Comparison of ENCODE assay signal across 15 cellular contexts in genomic region chr1:107926436-107927080, GRCh38. TPM values are rescaled to one million over a fixed set of nuclear protein-coding genes. Genes with fewer than 3 reads are reported as not detected.
A peak's percentile ranks its signal among the peaks of the same experiment; 100 is the strongest.
DNase-seq lines count a peak whose midpoint lies in the region; ATAC-seq and TF ChIP-seq lines count a peak whose summit lies in the region.
"Had no signal": no experiment of that assay in that cellular context is flagged by ENCODE, and none has a peak within 500 bp of the region (broad histone marks: within the 10 kb centered on the region; RNA-seq: fewer than 3 reads in every experiment).

No MANE protein-coding gene starts in this region.

- POLR2A ChIA-PET in Caco-2 (lab: Charles Lee): no interaction called here

- peaks cover 0 to 4% (median 0%) of the 10 kb centered on the region in 3 experiments; a peak in 3 of 7 replicates for H3K36me3 Mint-ChIP-seq in H9 (ENCODE audit: insufficient read depth in 1 of 3, low read depth in 3 of 3)
- H3K36me3 Mint-ChIP-seq in Caco-2 (ENCODE audit: insufficient read depth, unreplicated experiment): no peaks in the 10 kb centered on the region
- no peaks in the 10 kb centered on the region for H3K36me3 Mint-ChIP-seq in activated CD8-positive, alpha-beta memory T cell treated with anti-CD3 and anti-CD28 coated beads, Interleukin-2, amount 10 ng/mL, durations not matched to agents 7 days and 5 days
- H3K36me3 Mint-ChIP-seq: neural progenitor cell had no signal

- H3K36me3 ChIP-seq in Caco-2 (ENCODE audit: control insufficient read depth, insufficient read depth, low read length): no peaks in the 10 kb centered on the region
- H3K36me3 ChIP-seq: neural progenitor cell, thoracic aorta had no signal

- no peak overlapping the region for H2AFZ ChIP-seq in H9 (ENCODE audit: low read length)
- H2AFZ ChIP-seq: neural progenitor cell had no signal

- H3K4me1 Mint-ChIP-seq in H9 (peaks cover 0 to 5% of the 10 kb centered on the region in 2 experiments; a peak in 2 of 4 replicates), Caco-2 (ENCODE audit: low read depth, unreplicated experiment) (no peaks in the 10 kb centered on the region)
- peaks cover 2% of the 10 kb centered on the region for H3K4me1 Mint-ChIP-seq in activated CD8-positive, alpha-beta memory T cell treated with anti-CD3 and anti-CD28 coated beads, Interleukin-2, amount 10 ng/mL, durations not matched to agents 7 days and 5 days
- H3K4me1 Mint-ChIP-seq: neural progenitor cell had no signal

- H3K27me3 ChIP-seq in H9 (ENCODE audit: insufficient read depth, low read length): no peaks in the 10 kb centered on the region
- H3K27me3 ChIP-seq in Caco-2 (replicated peaks; ENCODE audit: control insufficient read depth, insufficient read depth, low read length): no peaks in the 10 kb centered on the region
- H3K27me3 ChIP-seq: neural progenitor cell had no signal

- no peak overlapping the region for H3K27ac ChIP-seq in H9 (ENCODE audit: insufficient read length, low read depth, low read length)
- H3K27ac ChIP-seq: neural progenitor cell, thoracic aorta had no signal

- H3T11ph ChIP-seq in H9 (ENCODE audit: low read length): no peak overlapping the region

- H3K14ac ChIP-seq in H9 (ENCODE audit: insufficient read depth, low read length): no peak overlapping the region; the same call in 1 of the 2 replicates

- no peak overlapping the region for H3K4ac ChIP-seq in H9 (ENCODE audit: low read depth, low read length)

- no peak overlapping the region for H2AK5ac ChIP-seq in H9 (ENCODE audit: insufficient read length, low read length)

- H2BK120ac ChIP-seq in H9 (ENCODE audit: low read depth, low read length, poor library complexity, severe bottlenecking): no peak overlapping the region

- H3K79me1 ChIP-seq in H9 (ENCODE audit: insufficient read depth, low read depth, low read length, poor library complexity, severe bottlenecking): peaks cover 4% of the 10 kb centered on the region

- H3K4me3 ChIP-seq in Caco-2 (ENCODE audit: low read depth, low read length): no peak overlapping the region
- H3K4me3 ChIP-seq: neural progenitor cell, thoracic aorta had no signal

- H3K27me3 Mint-ChIP-seq in H9 (ENCODE audit: low read depth) (no peaks in the 10 kb centered on the region), Caco-2 (ENCODE audit: insufficient read depth, unreplicated experiment) (peaks cover 5% of the 10 kb centered on the region)
- no peaks in the 10 kb centered on the region for H3K27me3 Mint-ChIP-seq in activated CD8-positive, alpha-beta memory T cell treated with anti-CD3 and anti-CD28 coated beads, Interleukin-2, amount 10 ng/mL, durations not matched to agents 7 days and 5 days
- H3K27me3 Mint-ChIP-seq: T-helper 17 cell had no signal

- H3K23me2 ChIP-seq in H9 (ENCODE audit: insufficient read length, low read depth, low read length, poor library complexity, severe bottlenecking): no peaks in the 10 kb centered on the region

- H2BK20ac ChIP-seq in H9 (ENCODE audit: low read depth, low read length, poor library complexity, severe bottlenecking): no peak overlapping the region

- H4K91ac ChIP-seq in H9 (ENCODE audit: insufficient read length, low read depth, low read length): peak overlapping the region; percentile 84

- no peak overlapping the region for H2BK15ac ChIP-seq in H9 (ENCODE audit: low read depth, low read length)

- TF ChIP-seq CTCF in H9 (conservative IDR thresholded peaks at IDR 0.05) (no peak), Caco-2 (IDR thresholded peaks at IDR 0.05; ENCODE audit: insufficient read depth in 1 of 2, low read depth in 1 of 2, low read length in 1 of 2, severe bottlenecking in 1 of 2, unreplicated experiment in 1 of 2) (no peak)

- H4K8ac ChIP-seq in H9 (replicated peaks; ENCODE audit: insufficient read length, low read depth, low read length): no peak overlapping the region

- intact Hi-C loops in Caco-2 (cut with micrococcal nuclease; ENCODE audit: unreplicated experiment): no loop called here

- no peak overlapping the region for H2BK12ac ChIP-seq in H9 (ENCODE audit: insufficient read length, low read depth, low read length)

- H4K20me1 ChIP-seq in H9 (ENCODE audit: control insufficient read depth, insufficient read depth, insufficient read length): no peaks in the 10 kb centered on the region

- peak overlapping the region; percentile 34 for H3K18ac ChIP-seq in H9 (ENCODE audit: insufficient read length, low read depth, low read length)

- H2BK5ac ChIP-seq in H9 (ENCODE audit: insufficient read length, low read length): no peak overlapping the region

- H3K27ac Mint-ChIP-seq in H9 (0 out of 7 replicates have a peak overlapping the region, but pooled peaks of 1 of the 3 experiments have one; percentile 11), Caco-2 (ENCODE audit: unreplicated experiment) (no peak overlapping the region)
- no peak overlapping the region for H3K27ac Mint-ChIP-seq in activated CD8-positive, alpha-beta memory T cell treated with anti-CD3 and anti-CD28 coated beads, Interleukin-2, amount 10 ng/mL, durations not matched to agents 7 days and 5 days
- H3K27ac Mint-ChIP-seq: neural progenitor cell, T-helper 17 cell had no signal

- no peak overlapping the region for H3K4me2 ChIP-seq in H9 (ENCODE audit: insufficient read depth, insufficient read length, low read length)
- H3K4me2 ChIP-seq: neural progenitor cell had no signal

- no peak overlapping the region for H3K9ac ChIP-seq in H9 (ENCODE audit: extremely low read depth, insufficient read length, low read length)
- H3K9ac ChIP-seq: neural progenitor cell had no signal

- DNase-seq in DMS 273 (lab: John Stamatoyannopoulos, UW; ENCODE audit: unreplicated experiment): peak; percentile 82
- DNase-seq in H9: no peak
- peak; percentile 52 for DNase-seq in RPMI8226
- DNase-seq in iris pigment epithelial cell (ENCODE audit: low read depth): peak; percentile 5
- DNase-seq in Caco-2: no peak
- DNase-seq in activated CD8-positive, alpha-beta memory T cell treated with anti-CD3 and anti-CD28 coated beads, Interleukin-2, amount 10 ng/mL, durations not matched to agents 7 days and 5 days: no peak
- DNase-seq: activated CD4-positive, alpha-beta T cell treated with anti-CD3 and anti-CD28 coated beads, Interleukin-2, amount 50 U/mL, for 48 hours; activated effector memory CD4-positive, alpha-beta T cell treated with anti-CD3 and anti-CD28 coated beads, Interleukin-2, amount 50 U/mL, for 16 hours; central memory CD4-positive, alpha-beta T cell; small intestine; T-helper 17 cell had no signal

- H3K79me2 ChIP-seq in H9 (ENCODE audit: insufficient read depth, low read length): no peaks in the 10 kb centered on the region; the same call in 1 of the 2 replicates

- CTCF ChIA-PET in Caco-2 (lab: Charles Lee): no interaction called here
- CTCF ChIA-PET in activated CD8-positive, alpha-beta memory T cell treated with anti-CD3 and anti-CD28 coated beads, Interleukin-2, amount 10 ng/mL, durations not matched to agents 7 days and 5 days (lab: Charles Lee): no interaction called here

- no peak overlapping the region; a peak in 1 of 5 replicates for H3K4me3 Mint-ChIP-seq in H9
- no peak overlapping the region for H3K4me3 Mint-ChIP-seq in Caco-2 (ENCODE audit: unreplicated experiment)
- H3K4me3 Mint-ChIP-seq in activated CD8-positive, alpha-beta memory T cell treated with anti-CD3 and anti-CD28 coated beads, Interleukin-2, amount 10 ng/mL, durations not matched to agents 7 days and 5 days: no peak overlapping the region
- H3K4me3 Mint-ChIP-seq: neural progenitor cell, T-helper 17 cell had no signal

- H3K23ac ChIP-seq in H9 (ENCODE audit: insufficient read length, low read depth, low read length): no peak overlapping the region

- H3K4me1 ChIP-seq in H9 (ENCODE audit: insufficient read depth, low read length) (no peaks in the 10 kb centered on the region), Caco-2 (no peaks in the 10 kb centered on the region)
- H3K4me1 ChIP-seq: neural progenitor cell had no signal

- ATAC-seq in HG02938 (IDR thresholded peaks at IDR 0.05; ENCODE audit: unreplicated experiment): no peak
- ATAC-seq in activated CD8-positive, alpha-beta memory T cell treated with anti-CD3 and anti-CD28 coated beads, Interleukin-2, amount 10 ng/mL, durations not matched to agents 7 days and 5 days: no peak
- ATAC-seq: left lobe of liver, T-helper 17 cell had no signal

- peak overlapping the region; percentile 47 for H4K5ac ChIP-seq in H9 (ENCODE audit: insufficient read length, low read depth, low read length)

- WGBS in H9 (ENCODE audit: extremely low coverage, insufficient read length, low lambda C conversion rate): no CpG with 5 or more reads among the region's 3 CpGs

- H3K9me3 Mint-ChIP-seq in H9: no peaks in the 10 kb centered on the region
- H3K9me3 Mint-ChIP-seq in Caco-2 (ENCODE audit: unreplicated experiment): no peaks in the 10 kb centered on the region
- no peaks in the 10 kb centered on the region for H3K9me3 Mint-ChIP-seq in activated CD8-positive, alpha-beta memory T cell treated with anti-CD3 and anti-CD28 coated beads, Interleukin-2, amount 10 ng/mL, durations not matched to agents 7 days and 5 days (ENCODE audit: low read depth)
- H3K9me3 Mint-ChIP-seq: neural progenitor cell had no signal

- H3K9me3 ChIP-seq in H9 (ENCODE audit: control insufficient read depth, low read depth, low read length) (no peaks in the 10 kb centered on the region), Caco-2 (no peaks in the 10 kb centered on the region)
- H3K9me3 ChIP-seq: thoracic aorta had no signal

- no peak overlapping the region for H3K56ac ChIP-seq in H9 (ENCODE audit: insufficient read length, low read depth, low read length)

- BruUV-seq in Caco-2 (replicated peaks; lab: Mats Ljungman, UMichigan): no TSS peak

RNA-seq across cellular contexts. Expression of gene VAV3, which starts 38.4 kb away (rescaled TPM):
- total RNA-seq in H9 (2021) (4.5 and 5.1 TPM in 2 replicates), Caco-2 (2022) (0.57 and 0.93 TPM in 2 replicates)
- 1 to 10 TPM; 3.1 to 4.5 TPM for total RNA-seq in activated CD8-positive, alpha-beta memory T cell treated with anti-CD3 and anti-CD28 coated beads, Interleukin-2, amount 10 ng/mL, durations not matched to agents 7 days and 5 days

Comparison
In these comparisons a context has a peak if more than half of its experiments do, and no peak if none do; other contexts are left out.
1. DNase-seq: peak in DMS 273 (single experiment), RPMI8226 (single experiment) and iris pigment epithelial cell (single experiment); none in H9 (single experiment), Caco-2 (0 of 2) and activated CD8-positive, alpha-beta memory T cell treated with anti-CD3 and anti-CD28 coated beads, Interleukin-2, amount 10 ng/mL, durations not matched to agents 7 days and 5 days (single experiment).